ENCODE assay signal across 8 cellular contexts in the genomic region with DNA sequence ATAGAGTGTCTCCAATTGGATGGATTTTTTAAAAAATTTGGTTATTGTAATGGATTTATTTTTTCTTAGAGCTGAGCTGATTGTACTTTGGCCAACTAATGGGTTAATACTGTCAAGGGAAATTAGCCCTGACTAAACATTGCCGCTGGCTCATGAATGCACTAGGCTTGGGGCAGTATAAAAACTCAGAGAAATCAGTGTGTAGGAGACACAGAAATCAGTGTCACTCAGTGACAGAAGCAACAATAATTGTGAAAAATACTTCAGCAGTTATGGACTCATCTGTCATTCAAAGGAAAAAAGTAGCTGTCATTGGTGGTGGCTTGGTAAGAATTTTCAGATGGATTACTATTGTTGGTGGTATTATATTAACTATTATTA. TPM values are rescaled to one million over a fixed set of nuclear protein-coding genes. Genes with fewer than 3 reads are reported as not detected.
A peak's percentile ranks its signal among the peaks of the same experiment; 100 is the strongest.
DNase-seq lines count a peak whose midpoint lies in the region; ATAC-seq and TF ChIP-seq lines count a peak whose summit lies in the region.

A gene (plus strand): TSS at position 206 of the 381 bp plus-strand sequence. CDS start 67 bp downstream, at position 273.

- peaks cover 3% of the 10 kb centered on the region for H3K36me3 Mint-ChIP-seq in effector memory CD8-positive, alpha-beta T cell (ENCODE audit: insufficient read depth)

- TF ChIP-seq CTCF in osteoblast (IDR thresholded peaks at IDR 0.05; ENCODE audit: extremely low read depth, low read depth, low read length) = no peak

- H3K4me3 Mint-ChIP-seq in effector memory CD8-positive, alpha-beta T cell = peak within 1 kb of the TSS; percentile 92 to 93

- DNase-seq in NCI-H2227 treated with DMSO at 0.1 percent for 48 hours (lab: John Stamatoyannopoulos, UW) = peak; percentile 13
- no peak for DNase-seq in NCI-H2227 (lab: John Stamatoyannopoulos, UW; ENCODE audit: unreplicated experiment)
- DNase-seq in NCI-H774 (lab: John Stamatoyannopoulos, UW) = peak; percentile 17
- no peak for DNase-seq in effector memory CD8-positive, alpha-beta T cell
- DNase-seq in osteoblast (ENCODE audit: insufficient read length, low spot score, missing footprints) = no peak
- no peak for DNase-seq in NCI-H510A (lab: John Stamatoyannopoulos, UW)
- no peak for DNase-seq in stimulated activated CD4-positive, alpha-beta T cell treated with anti-CD3 and anti-CD28 coated beads, Interleukin-4, amount 100 ng/mL, for 1 hour

- peak within 1 kb of the TSS; percentile 90 for H2AFZ ChIP-seq in osteoblast (ENCODE audit: low read length)

- peak within 1 kb of the TSS; percentile 72 for H3K4me3 ChIP-seq in osteoblast (ENCODE audit: insufficient read depth, low read length)

- H4K20me1 ChIP-seq in osteoblast (ENCODE audit: insufficient read depth, low read length) = no peaks in the 10 kb centered on the region

- peak; percentile 23 for ATAC-seq in HG02610 (IDR thresholded peaks at IDR 0.05; ENCODE audit: unreplicated experiment)
- ATAC-seq in effector memory CD8-positive, alpha-beta T cell (replicated peaks) = peak; percentile 8

- H3K79me2 ChIP-seq in osteoblast (ENCODE audit: insufficient read depth, low read length) = no peaks in the 10 kb centered on the region

- no peaks in the 10 kb centered on the region for H3K9me3 Mint-ChIP-seq in effector memory CD8-positive, alpha-beta T cell

- H3K9me3 ChIP-seq in osteoblast (ENCODE audit: low read depth, low read length) = no peaks in the 10 kb centered on the region

- no peaks in the 10 kb centered on the region for H3K36me3 ChIP-seq in osteoblast (ENCODE audit: insufficient read depth, low read length)

- peaks cover 5 to 6% of the 10 kb centered on the region in 2 donors for H3K4me1 Mint-ChIP-seq in effector memory CD8-positive, alpha-beta T cell (ENCODE audit: low read depth in 2 of 2)

- H3K27me3 Mint-ChIP-seq in effector memory CD8-positive, alpha-beta T cell = peaks cover 0 to 5% of the 10 kb centered on the region in 2 donors

- peak within 1 kb of the TSS; percentile 66 to 67 for H3K27ac Mint-ChIP-seq in effector memory CD8-positive, alpha-beta T cell

- no peaks in the 10 kb centered on the region for H3K4me1 ChIP-seq in osteoblast (ENCODE audit: insufficient read depth, low read length)

- peak within 1 kb of the TSS; percentile 75 for H3K27ac ChIP-seq in osteoblast (ENCODE audit: low read depth, low read length)

- peak within 1 kb of the TSS; percentile 76 for H3K4me2 ChIP-seq in osteoblast (ENCODE audit: insufficient read depth, low read length)

- peaks cover 24% of the 10 kb centered on the region for H3K27me3 ChIP-seq in osteoblast (ENCODE audit: insufficient read depth, low read length)

RNA-seq across cellular contexts. Expression of the gene that starts here (rescaled TPM):
- total RNA-seq in osteoblast = under 0.01 and 0.36 TPM in 2 replicates

Comparison
In these comparisons a context has a peak if more than half of its experiments do, and no peak if none do; other contexts are left out.
1. DNase-seq: peak in NCI-H2227 treated with DMSO at 0.1 percent for 48 hours (single experiment) and NCI-H774 (single experiment); none in NCI-H2227 (single experiment), effector memory CD8-positive, alpha-beta T cell (0 of 3), osteoblast (single experiment), NCI-H510A (single experiment) and stimulated activated CD4-positive, alpha-beta T cell treated with anti-CD3 and anti-CD28 coated beads, Interleukin-4, amount 100 ng/mL, for 1 hour (single experiment).